8 cellular contexts compared by ENCODE assay signal in genomic region chr3:135966875-135967274, GRCh38. TPM values are rescaled to one million over a fixed set of nuclear protein-coding genes. Genes with fewer than 3 reads are reported as not detected.
DNase-seq lines count a peak whose midpoint lies in the region; ATAC-seq, FAIRE-seq and TF ChIP-seq lines count a peak whose summit lies in the region.

No MANE protein-coding gene starts in this region.

- H3K9ac ChIP-seq in K562 (ENCODE audit: insufficient read depth in 1 of 2, low read depth in 2 of 2, low read length in 2 of 2) = no peak overlapping the region

- H3K36me3 ChIP-seq in K562 (ENCODE audit: control insufficient read depth, insufficient read depth, low read length) = no peaks in the 10 kb centered on the region
- no peaks in the 10 kb centered on the region for H3K36me3 ChIP-seq in right lobe of liver
- no peaks in the 10 kb centered on the region for H3K36me3 ChIP-seq in tibial nerve

- no peak for DNase-seq in activated T-cell treated with anti-CD3 and anti-CD28 coated beads, Interleukin-2, amount 50 U/mL, for 4 hours
- DNase-seq in activated T-cell treated with anti-CD3 and anti-CD28 coated beads for 4 hours (no peak), K562 (ENCODE audit: extremely low read depth in 1 of 4, low spot score in 3 of 4) (no peak), right lobe of liver (no peak), tibial nerve (ENCODE audit: low spot score in 2 of 2) (no peak), ureter (ENCODE audit: low spot score) (no peak), GM12892 (ENCODE audit: insufficient read length) (no peak), UCSD-AML1 (lab: John Stamatoyannopoulos, UW; ENCODE audit: unreplicated experiment) (no peak)

- POLR2A ChIA-PET in K562 (lab: Yijun Ruan, JAX) = interaction anchor here (1.0 kb wide), 1 partner anchor 23 kb away, joined by 3 read pairs; no protein-coding TSS in a partner anchor

- no peak overlapping the region for H3K4me2 ChIP-seq in K562 (ENCODE audit: insufficient read depth, low read length)

- H3K4me3 Mint-ChIP-seq in activated T-cell treated with anti-CD3 and anti-CD28 coated beads, Interleukin-2, amount 50 U/mL, for 4 hours = peak overlapping the region; percentile 73

- CTCF ChIA-PET in K562 (lab: Yijun Ruan, JAX; ENCODE audit: low intra/inter-chr PET ratio) = no interaction called here

- intact Hi-C loops in K562 (cut with micrococcal nuclease) (no loop called here), right lobe of liver (cut with DNase I) (no loop called here)

- H3K27me3 ChIP-seq in K562 (ENCODE audit: control insufficient read depth in 2 of 2, insufficient read depth in 2 of 2, low read length in 2 of 2) (no peaks in the 10 kb centered on the region), right lobe of liver (no peaks in the 10 kb centered on the region), tibial nerve (no peaks in the 10 kb centered on the region)

- no peaks in the 10 kb centered on the region for H4K20me1 ChIP-seq in K562 (replicated peaks; ENCODE audit: control insufficient read depth, insufficient read depth, low read length)

- TF ChIP-seq POLR2A in K562 (conservative IDR thresholded peaks at IDR 0.05) = no peak
- no peak for TF ChIP-seq POLR2A in right lobe of liver (IDR thresholded peaks at IDR 0.05)
- TF ChIP-seq POLR2A in tibial nerve (IDR thresholded peaks at IDR 0.05) = no peak
- no peak for TF ChIP-seq POLR2A in GM12892 (IDR thresholded peaks at IDR 0.05; ENCODE audit: low read depth, low read length)

- FAIRE-seq in K562 (lab: Jason Lieb, UNC) (no peak), GM12892 (lab: Jason Lieb, UNC) (no peak)

- peaks cover 31% of the 10 kb centered on the region for H3K27me3 Mint-ChIP-seq in activated T-cell treated with anti-CD3 and anti-CD28 coated beads, Interleukin-2, amount 50 U/mL, for 4 hours (ENCODE audit: low read depth)

- no peaks in the 10 kb centered on the region for H3K9me3 ChIP-seq in K562 (replicated peaks; ENCODE audit: control insufficient read depth, insufficient read depth, low read depth, low read length)
- H3K9me3 ChIP-seq in right lobe of liver = no peaks in the 10 kb centered on the region
- H3K9me3 ChIP-seq in tibial nerve = no peaks in the 10 kb centered on the region

- H3K9me3 Mint-ChIP-seq in activated T-cell treated with anti-CD3 and anti-CD28 coated beads, Interleukin-2, amount 50 U/mL, for 4 hours = peaks cover 11% of the 10 kb centered on the region

- H3K4me1 ChIP-seq in K562 (replicated peaks in 1 of 2; ENCODE audit: control insufficient read depth in 2 of 2, insufficient read depth in 2 of 2, low read length in 2 of 2) = peaks cover 0 to 7% of the 10 kb centered on the region in 2 experiments; a peak in 2 of 5 replicates
- H3K4me1 ChIP-seq in right lobe of liver = peaks cover 0 to 21% (median 0%) of the 10 kb centered on the region in 4 donors
- peaks cover 0 to 50% (median 11%) of the 10 kb centered on the region in 4 donors for H3K4me1 ChIP-seq in tibial nerve

- no peak for ATAC-seq in activated T-cell treated with anti-CD3 and anti-CD28 coated beads, Interleukin-2, amount 50 U/mL, for 4 hours
- no peak for ATAC-seq in K562
- no peak for ATAC-seq in right lobe of liver

- TF ChIP-seq CTCF in K562 (IDR thresholded peaks at IDR 0.05 in 2 of 3, conservative IDR thresholded peaks at IDR 0.05 in 1 of 3; ENCODE audit: insufficient read depth in 2 of 3, low read depth in 1 of 3, low read length in 3 of 3) = no peak
- no peak for TF ChIP-seq CTCF in right lobe of liver (IDR thresholded peaks at IDR 0.05)
- no peak for TF ChIP-seq CTCF in tibial nerve (IDR thresholded peaks at IDR 0.05)

- no peaks in the 10 kb centered on the region for H3K9me1 ChIP-seq in K562 (ENCODE audit: control insufficient read depth, insufficient read depth, low read length)

- H3K79me2 ChIP-seq in K562 (ENCODE audit: control insufficient read depth, insufficient read depth, low read length) = no peaks in the 10 kb centered on the region

- 61% methylated on average over 4 of the region's 4 CpGs for whole genome bisulfite sequencing in K562 (ENCODE audit: insufficient coverage, low coverage, missing lambda C conversion rate)
- 91% methylated on average over 4 of the region's 4 CpGs for WGBS in right lobe of liver (ENCODE audit: insufficient coverage, low coverage, low lambda C conversion rate, missing lambda C conversion rate)
- WGBS in tibial nerve, 2 donors = 32 to 33% methylated on average over 4 of the region's 4 CpGs

- H3K4me3 ChIP-seq in K562 (no peak overlapping the region), right lobe of liver (peak overlapping the region; percentile 69 to 80 (median 77)), tibial nerve (peak overlapping the region; percentile 54 to 94 (median 60))

- H3K4me1 Mint-ChIP-seq in activated T-cell treated with anti-CD3 and anti-CD28 coated beads, Interleukin-2, amount 50 U/mL, for 4 hours (ENCODE audit: low read depth) = peaks cover 13% of the 10 kb centered on the region

- TF ChIP-seq EP300 in K562 (IDR thresholded peaks at IDR 0.05; ENCODE audit: low read length) (no peak), tibial nerve (IDR thresholded peaks at IDR 0.05) (no peak)

- no peak for TF ChIP-seq RAD21 in K562 (CRISPR knock-in tag; conservative IDR thresholded peaks at IDR 0.05 in 1 of 2, IDR thresholded peaks at IDR 0.05 in 1 of 2)

- H2AFZ ChIP-seq in K562 (ENCODE audit: low read depth, low read length) = peak overlapping the region; percentile 84; the same call in 1 of the 2 replicates

- TSS peak; percentile 42 for BruUV-seq in K562 (replicated peaks; lab: Mats Ljungman, UMichigan)

- in situ Hi-C loops in K562 (cut with MboI) = no loop called here

- no peaks in the 10 kb centered on the region for H3K36me3 Mint-ChIP-seq in activated T-cell treated with anti-CD3 and anti-CD28 coated beads, Interleukin-2, amount 50 U/mL, for 4 hours (ENCODE audit: insufficient read depth)

- H3K27ac ChIP-seq in K562 (ENCODE audit: extremely low read depth, low read depth, low read length) (no peak overlapping the region), right lobe of liver (no peak overlapping the region), tibial nerve (peak overlapping the region in 2 of 4 donors; percentile 97 to 98)

TF ChIP-seq in K562, 482 proteins besides CTCF, POLR2A, EP300 and RAD21 (continues in another document):
- no peak for TF ChIP-seq CHCHD3 (CRISPR knock-in tag; IDR thresholded peaks at IDR 0.05)
- TF ChIP-seq, protein P1, sequence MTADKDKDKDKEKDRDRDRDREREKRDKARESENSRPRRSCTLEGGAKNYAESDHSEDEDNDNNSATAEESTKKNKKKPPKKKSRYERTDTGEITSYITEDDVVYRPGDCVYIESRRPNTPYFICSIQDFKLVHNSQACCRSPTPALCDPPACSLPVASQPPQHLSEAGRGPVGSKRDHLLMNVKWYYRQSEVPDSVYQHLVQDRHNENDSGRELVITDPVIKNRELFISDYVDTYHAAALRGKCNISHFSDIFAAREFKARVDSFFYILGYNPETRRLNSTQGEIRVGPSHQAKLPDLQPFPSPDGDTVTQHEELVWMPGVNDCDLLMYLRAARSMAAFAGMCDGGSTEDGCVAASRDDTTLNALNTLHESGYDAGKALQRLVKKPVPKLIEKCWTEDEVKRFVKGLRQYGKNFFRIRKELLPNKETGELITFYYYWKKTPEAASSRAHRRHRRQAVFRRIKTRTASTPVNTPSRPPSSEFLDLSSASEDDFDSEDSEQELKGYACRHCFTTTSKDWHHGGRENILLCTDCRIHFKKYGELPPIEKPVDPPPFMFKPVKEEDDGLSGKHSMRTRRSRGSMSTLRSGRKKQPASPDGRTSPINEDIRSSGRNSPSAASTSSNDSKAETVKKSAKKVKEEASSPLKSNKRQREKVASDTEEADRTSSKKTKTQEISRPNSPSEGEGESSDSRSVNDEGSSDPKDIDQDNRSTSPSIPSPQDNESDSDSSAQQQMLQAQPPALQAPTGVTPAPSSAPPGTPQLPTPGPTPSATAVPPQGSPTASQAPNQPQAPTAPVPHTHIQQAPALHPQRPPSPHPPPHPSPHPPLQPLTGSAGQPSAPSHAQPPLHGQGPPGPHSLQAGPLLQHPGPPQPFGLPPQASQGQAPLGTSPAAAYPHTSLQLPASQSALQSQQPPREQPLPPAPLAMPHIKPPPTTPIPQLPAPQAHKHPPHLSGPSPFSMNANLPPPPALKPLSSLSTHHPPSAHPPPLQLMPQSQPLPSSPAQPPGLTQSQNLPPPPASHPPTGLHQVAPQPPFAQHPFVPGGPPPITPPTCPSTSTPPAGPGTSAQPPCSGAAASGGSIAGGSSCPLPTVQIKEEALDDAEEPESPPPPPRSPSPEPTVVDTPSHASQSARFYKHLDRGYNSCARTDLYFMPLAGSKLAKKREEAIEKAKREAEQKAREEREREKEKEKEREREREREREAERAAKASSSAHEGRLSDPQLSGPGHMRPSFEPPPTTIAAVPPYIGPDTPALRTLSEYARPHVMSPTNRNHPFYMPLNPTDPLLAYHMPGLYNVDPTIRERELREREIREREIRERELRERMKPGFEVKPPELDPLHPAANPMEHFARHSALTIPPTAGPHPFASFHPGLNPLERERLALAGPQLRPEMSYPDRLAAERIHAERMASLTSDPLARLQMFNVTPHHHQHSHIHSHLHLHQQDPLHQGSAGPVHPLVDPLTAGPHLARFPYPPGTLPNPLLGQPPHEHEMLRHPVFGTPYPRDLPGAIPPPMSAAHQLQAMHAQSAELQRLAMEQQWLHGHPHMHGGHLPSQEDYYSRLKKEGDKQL (CRISPR knock-in tag; IDR thresholded peaks at IDR 0.05; ENCODE audit: borderline replicate concordance) = no peak
- TF ChIP-seq RBFOX2 (IDR thresholded peaks at IDR 0.05; ENCODE audit: low read depth, low read length) = no peak

RNA-seq across cellular contexts. Expression of gene PPP2R3A, which starts 1.3 kb away (rescaled TPM):
- under 1 TPM; 0.03 to 0.46 (median 0.42) TPM for total RNA-seq in activated T-cell treated with anti-CD3 and anti-CD28 coated beads, Interleukin-2, amount 50 U/mL, for 4 hours
- total RNA-seq in K562 (2011; cell fraction: chromatin; rRNA removed; ENCODE audit: low replicate concordance) = 0.44 and 1.6 TPM in 2 replicates
- total RNA-seq in K562 (2011; cell fraction: nucleolus; rRNA removed) = 0.33 and 0.39 TPM in 2 replicates
- 0.46 and 0.66 TPM in 2 replicates for total RNA-seq in K562 (2011; cell fraction: nucleoplasm; rRNA removed)
- 0.16 and 0.50 TPM in 2 replicates for total RNA-seq in K562 (2014; rRNA removed)
- total RNA-seq in K562 (2014; rRNA removed; fragmentation: Illumina TruSeq; extraction: Trizol) = 0.40 and 0.48 TPM in 2 replicates
- 0.30 and 0.33 TPM in 2 replicates for total RNA-seq in K562 (2015; rRNA removed; fragmentation: Illumina TruSeq; extraction: Trizol)
- total RNA-seq in K562 (2021) = 0.18 and 0.22 TPM in 2 replicates
- polyA plus RNA-seq in K562 (2011; rRNA removed) = 0.27 and 0.42 TPM in 2 replicates
- polyA plus RNA-seq in K562 (2011; cell fraction: cytosol; rRNA removed) = 0.12 and 0.21 TPM in 2 replicates
- polyA plus RNA-seq in K562 (2011; cell fraction: nucleus; rRNA removed) = 0.21 and 0.27 TPM in 2 replicates
- 0.14 and 0.20 TPM in 2 replicates for polyA plus RNA-seq in K562 (2012)
- polyA plus RNA-seq in K562 (2014; fragmentation: Illumina TruSeq; extraction: Trizol) = 0.17 and 0.24 TPM in 2 replicates
- polyA plus RNA-seq in K562 (2014; fragmentation: Nextera tagmentation; extraction: Ambion mirVana) = under 1 TPM; 0.10 to 0.11 TPM
- polyA plus RNA-seq in K562 (2014; rRNA removed) = 0.11 and 0.23 TPM in 2 replicates
- polyA minus RNA-seq in K562 (2011; rRNA and poly(A)+ RNA removed) = 1.1 and 1.5 TPM in 2 replicates
- 0.27 and 0.76 TPM in 2 replicates for polyA minus RNA-seq in K562 (2011; cell fraction: cytosol; rRNA and poly(A)+ RNA removed)
- polyA minus RNA-seq in K562 (2011; cell fraction: nucleus; rRNA and poly(A)+ RNA removed) = 0.78 and 0.81 TPM in 2 replicates
- total RNA-seq in right lobe of liver = 1 to 10 TPM; 1.0 to 3.2 (median 1.7) TPM
- 10 to 100 TPM; 12.3 to 18.2 (median 13.4) TPM for total RNA-seq in tibial nerve
- 11.0 TPM for total RNA-seq in ureter
- polyA plus RNA-seq in GM12892 (2012; ENCODE audit: missing spikeins) = 0.13 TPM
